8 cellular contexts compared by ENCODE assay signal in genomic region chr3:20185733-20186599, GRCh38.
DNase-seq lines count a peak whose midpoint lies in the region; ATAC-seq and TF ChIP-seq lines count a peak whose summit lies in the region.

Gene SGO1, minus strand, starts transcription at chr3:20186206. Its CDS starts 2,179 bp downstream, at chr3:20184027.

- TF ChIP-seq CTCF in AG10803 (conservative IDR thresholded peaks at IDR 0.05; ENCODE audit: low read length): peak; percentile 28; the same call in 1 of the 2 replicates

- ATAC-seq in GM19035 (IDR thresholded peaks at IDR 0.05; ENCODE audit: unreplicated experiment) (peak; percentile 96), HG03342 (IDR thresholded peaks at IDR 0.05; ENCODE audit: unreplicated experiment) (peak; percentile 96)

- DNase-seq in AG10803 (ENCODE audit: low read depth) (peak; percentile 95), NCI-H446 (lab: John Stamatoyannopoulos, UW) (peak; percentile 89 to 94), cerebellar nuclear complex (lab: John Stamatoyannopoulos, UW) (peak; percentile 57 to 86), islet precursor cell (peak; percentile 99)
- DNase-seq in activated CD4-positive, CD25-positive, alpha-beta regulatory T cell treated with anti-CD3 and anti-CD28 coated beads, Interleukin-2, amount 50 U/mL, for 16 hours (ENCODE audit: low read depth, low spot score): peak; percentile 100
- DNase-seq in stimulated activated CD4-positive, alpha-beta T cell treated with anti-CD3 and anti-CD28 coated beads, Interleukin-12 subunit alpha, Interleukin-12 subunit beta, amount 100 ng/mL, for 48 hours (ENCODE audit: low read depth in 2 of 3, low spot score in 1 of 3): peak; percentile 97 to 99 (median 99)

- peak within 1 kb of the TSS; percentile 96 for H3K4me3 ChIP-seq in AG10803 (ENCODE audit: low read length)

Comparison
In these comparisons a context has a peak if more than half of its experiments do, and no peak if none do; other contexts are left out.
1. Peak in every context shown above with its lines: DNase-seq, ATAC-seq and H3K4me3 ChIP-seq.